In the genomic region with DNA sequence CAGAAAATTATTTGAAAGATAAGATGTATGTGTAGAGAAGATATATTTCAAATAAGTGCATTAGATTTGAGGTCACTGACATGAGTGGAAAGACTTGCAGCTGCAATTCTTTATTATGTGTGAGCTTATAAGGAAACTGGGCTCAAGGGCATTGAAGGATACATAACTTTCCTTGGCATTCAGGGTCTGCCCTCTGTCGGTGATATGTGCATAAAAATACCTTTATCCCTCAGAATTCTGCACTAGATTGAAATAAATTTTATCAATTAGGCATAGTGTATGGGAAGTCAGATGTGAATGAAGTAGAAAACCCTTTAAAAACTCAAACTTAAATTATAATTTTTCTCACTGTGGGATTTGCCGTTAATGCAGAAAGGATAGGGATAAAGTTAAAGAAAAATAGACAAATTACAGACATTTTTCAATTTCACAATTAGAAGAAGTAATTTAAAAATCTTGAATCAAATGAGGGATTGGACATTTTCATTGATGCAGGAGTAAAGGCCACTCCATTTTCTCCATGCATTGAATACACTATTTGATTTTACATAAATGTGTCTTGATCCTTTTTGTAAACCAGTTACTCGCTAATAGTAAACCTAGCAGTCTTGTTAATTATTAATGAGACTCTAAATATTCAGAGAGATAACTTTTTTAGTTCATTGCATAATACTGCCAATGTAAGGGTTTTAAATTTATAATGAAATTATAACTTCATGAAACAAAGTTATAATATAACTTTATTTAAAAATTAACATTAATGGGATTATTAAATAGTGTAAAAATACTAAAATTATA, we compare ENCODE assay signal across 13 cellular contexts. TPM values are rescaled to one million over a fixed set of nuclear protein-coding genes. Genes with fewer than 3 reads are reported as not detected.
A peak's percentile ranks its signal among the peaks of the same experiment; 100 is the strongest.
DNase-seq lines count a peak whose midpoint lies in the region; ATAC-seq and FAIRE-seq lines count a peak whose summit lies in the region.
"Had no signal": no experiment of that assay in that cellular context is flagged by ENCODE, and none has a peak within 500 bp of the region (broad histone marks: within the 10 kb centered on the region; RNA-seq: fewer than 3 reads in every experiment).

No MANE protein-coding gene starts in this region.

- H3K36me3 ChIP-seq in small intestine (ENCODE audit: control insufficient read depth in 2 of 2, insufficient read depth in 2 of 2, low read length in 2 of 2) = no peaks in the 10 kb centered on the region
- H3K36me3 ChIP-seq: BLaER1, gastrocnemius medialis had no signal

- no peaks in the 10 kb centered on the region for H3K27me3 ChIP-seq in small intestine (ENCODE audit: control insufficient read depth in 2 of 2, insufficient read depth in 2 of 2, low read length in 2 of 2)
- H3K27me3 ChIP-seq: BLaER1, gastrocnemius medialis had no signal

- no peaks in the 10 kb centered on the region for H3K9me3 ChIP-seq in small intestine (ENCODE audit: control insufficient read depth, low read depth)
- H3K9me3 ChIP-seq: BLaER1, gastrocnemius medialis had no signal

- no peaks in the 10 kb centered on the region for H3K4me1 ChIP-seq in small intestine (ENCODE audit: control insufficient read depth in 2 of 2, insufficient read depth in 1 of 2, low read depth in 1 of 2, low read length in 1 of 2)
- H3K4me1 ChIP-seq: BLaER1, gastrocnemius medialis had no signal

- DNase-seq in SIG-M5 treated with dmso at 0.1 percent for 504 hours (lab: John Stamatoyannopoulos, UW; ENCODE audit: unreplicated experiment) (peak; percentile 8), SIG-M5 (lab: John Stamatoyannopoulos, UW) (no peak), RKO (ENCODE audit: low spot score) (peak; percentile 56), fibroblast of gingiva (ENCODE audit: low read depth) (peak; percentile 25), small intestine (no peak), urothelium cell line (ENCODE audit: low spot score) (no peak)
- DNase-seq: activated effector memory CD4-positive, alpha-beta T cell treated with anti-CD3 and anti-CD28 coated beads, Interleukin-2, amount 50 U/mL, for 16 hours; gastrocnemius medialis; NCI-H446 treated with DMSO at 0.1 percent for 48 hours; T-helper 9 cell had no signal

- H3K4me3 ChIP-seq in small intestine (ENCODE audit: low read depth in 1 of 2, low read length in 2 of 2) = no peak overlapping the region
- H3K4me3 ChIP-seq: BLaER1, gastrocnemius medialis had no signal

- WGBS in small intestine, 3 donors = 17 to 62% (median 34%) methylated on average over 3 of the region's 3 CpGs

- no peak overlapping the region for H3K27ac ChIP-seq in small intestine (ENCODE audit: low read depth in 1 of 2, low read length in 1 of 2)
- H3K27ac ChIP-seq: BLaER1, gastrocnemius medialis had no signal

- ATAC-seq in HG03521 (IDR thresholded peaks at IDR 0.05; ENCODE audit: unreplicated experiment) (no peak), HG02763 (IDR thresholded peaks at IDR 0.05; ENCODE audit: unreplicated experiment) (no peak)
- ATAC-seq: gastrocnemius medialis had no signal

- FAIRE-seq in small intestine (lab: Jason Lieb, UNC) (peak; percentile 61), urothelium cell line (lab: Jason Lieb, UNC) (no peak)

RNA-seq across cellular contexts. Expression of gene ETNPPL, which starts 21.0 kb away (rescaled TPM):
- under 1 TPM in 2 of 3 donors, not detected in 1; 0.39 to 0.45 TPM for polyA plus RNA-seq in small intestine

Comparison
In these comparisons a context has a peak if more than half of its experiments do, and no peak if none do; other contexts are left out.
1. DNase-seq: peak in SIG-M5 treated with dmso at 0.1 percent for 504 hours (single experiment), RKO (single experiment) and fibroblast of gingiva (single experiment); none in SIG-M5 (single experiment), small intestine (single experiment) and urothelium cell line (single experiment).